Comparison of ENCODE assay signal across 9 cellular contexts in the genomic region with DNA sequence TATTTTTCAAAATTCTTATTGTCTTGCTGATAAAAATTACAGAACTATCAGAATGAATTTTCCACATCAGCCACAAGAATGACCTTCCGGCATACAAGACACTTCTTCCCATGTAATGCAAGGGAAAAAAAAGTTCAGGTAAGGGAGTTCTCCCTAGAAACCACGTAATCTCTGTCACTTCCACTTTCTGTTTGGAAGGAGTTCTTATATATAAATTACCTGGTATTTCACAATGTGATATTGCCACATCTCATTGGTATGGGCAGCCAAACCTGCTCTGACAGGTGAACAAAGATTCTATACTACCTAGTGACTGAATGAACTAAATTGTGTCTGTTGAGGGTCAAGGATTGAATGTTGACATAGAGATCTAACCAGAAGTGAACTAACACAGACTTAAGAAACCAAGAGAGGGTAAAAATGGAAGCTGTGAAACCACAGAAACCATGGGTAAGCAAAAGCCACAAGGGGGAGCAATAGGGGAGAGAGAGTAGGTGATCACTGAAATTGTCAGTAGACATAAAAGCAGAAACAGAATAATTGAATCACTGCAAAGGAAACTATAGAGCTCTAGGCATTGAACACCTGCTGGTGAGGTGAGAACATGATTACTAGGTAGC.
A peak's percentile ranks its signal among the peaks of the same experiment; 100 is the strongest.
DNase-seq lines count a peak whose midpoint lies in the region; ATAC-seq and FAIRE-seq lines count a peak whose summit lies in the region.
"Had no signal": no experiment of that assay in that cellular context is flagged by ENCODE, and none has a peak within 500 bp of the region (broad histone marks: within the 10 kb centered on the region; RNA-seq: fewer than 3 reads in every experiment).

No MANE protein-coding gene starts in this region.

- in situ Hi-C loops in Caki2 (cut with HindIII; ENCODE audit: low pct_unique_long_range_greater_than_20kb, low sequenced_read_pairs), result no loop called here
- in situ Hi-C loops in SK-MEL-5 (cut with HindIII; ENCODE audit: low pct_unique_long_range_greater_than_20kb, low sequenced_read_pairs), result no loop called here

- no peak overlapping the region for H3K27ac ChIP-seq in trophoblast cell (ENCODE audit: low read depth, low read length)
- H3K27ac ChIP-seq: HL-60 had no signal

- no peak overlapping the region for H4K91ac ChIP-seq in trophoblast cell (ENCODE audit: low read depth, low read length)

- WGBS in trophoblast cell (ENCODE audit: extremely low coverage, insufficient coverage, insufficient read length), result no CpG with 5 or more reads among the region's 2 CpGs

- H3K9ac ChIP-seq in trophoblast cell (ENCODE audit: low read length), result no peak overlapping the region

- no peak overlapping the region for H2BK120ac ChIP-seq in trophoblast cell (ENCODE audit: insufficient read depth, low read length, poor library complexity)

- no peak for FAIRE-seq in HTR-8/SVneo (lab: Jason Lieb, UNC)

- H2BK5ac ChIP-seq in trophoblast cell (ENCODE audit: low read depth, low read length, poor library complexity), result no peak overlapping the region

- H3K79me1 ChIP-seq in trophoblast cell (ENCODE audit: low read length), result no peaks in the 10 kb centered on the region

- no peak overlapping the region for H3K18ac ChIP-seq in trophoblast cell (ENCODE audit: low read length)

- H3K9me3 ChIP-seq in trophoblast cell (ENCODE audit: insufficient read depth, low read depth, low read length), result no peaks in the 10 kb centered on the region

- no peak overlapping the region for H2AK5ac ChIP-seq in trophoblast cell (ENCODE audit: low read length)

- peaks cover 0 to 4% of the 10 kb centered on the region in 2 experiments for H3K4me1 ChIP-seq in trophoblast cell (ENCODE audit: control insufficient read depth in 1 of 2, insufficient read depth in 2 of 2, low read length in 2 of 2)

- H4K12ac ChIP-seq in trophoblast cell (ENCODE audit: low read depth, low read length), result no peak overlapping the region

- H3K36me3 ChIP-seq in trophoblast cell (ENCODE audit: control insufficient read depth in 1 of 2, insufficient read depth in 2 of 2, low read length in 2 of 2), result no peaks in the 10 kb centered on the region

- no peak overlapping the region for H3K4me3 ChIP-seq in trophoblast cell (ENCODE audit: low read depth, low read length)

- ATAC-seq in GM19372 (IDR thresholded peaks at IDR 0.05; ENCODE audit: low read depth, unreplicated experiment) (peak; percentile 70), HG03280 (IDR thresholded peaks at IDR 0.05; ENCODE audit: unreplicated experiment) (peak; percentile 92)

- H3K4me2 ChIP-seq in trophoblast cell (ENCODE audit: low read length), result no peak overlapping the region

- H3K23ac ChIP-seq in trophoblast cell (ENCODE audit: low read length), result no peak overlapping the region

- H2AFZ ChIP-seq in trophoblast cell (ENCODE audit: insufficient read depth, low read length, poor library complexity), result no peak overlapping the region

- H3K14ac ChIP-seq in trophoblast cell (ENCODE audit: low read length), result no peak overlapping the region

- no peak overlapping the region for H3K4ac ChIP-seq in trophoblast cell (ENCODE audit: low read depth, low read length)

- no peak overlapping the region for H2BK12ac ChIP-seq in trophoblast cell (ENCODE audit: low read length)

- DNase-seq in Caki2 (ENCODE audit: low read depth) (peak; percentile 10), SK-MEL-5 (ENCODE audit: low read depth, low spot score) (peak; percentile 78), renal cortical epithelial cell (ENCODE audit: low read depth) (peak; percentile 22), trophoblast cell (no peak), UCSD-AML1 (lab: John Stamatoyannopoulos, UW; ENCODE audit: unreplicated experiment) (no peak), HTR-8/SVneo (ENCODE audit: insufficient read length, low spot score) (no peak)

- H3K27me3 ChIP-seq in trophoblast cell (ENCODE audit: insufficient read depth, low read length), result no peaks in the 10 kb centered on the region

- no peaks in the 10 kb centered on the region for H3K79me2 ChIP-seq in trophoblast cell (ENCODE audit: control insufficient read depth, insufficient read depth, low read length, poor library complexity)

- H4K8ac ChIP-seq in trophoblast cell (ENCODE audit: low read depth, low read length), result no peak overlapping the region

Comparison
In these comparisons a context has a peak if more than half of its experiments do, and no peak if none do; other contexts are left out.
1. DNase-seq: peak in Caki2 (single experiment), SK-MEL-5 (single experiment) and renal cortical epithelial cell (single experiment); none in trophoblast cell (0 of 2), UCSD-AML1 (single experiment) and HTR-8/SVneo (single experiment).